1 cellular context compared by ENCODE assay signal in the genomic region with DNA sequence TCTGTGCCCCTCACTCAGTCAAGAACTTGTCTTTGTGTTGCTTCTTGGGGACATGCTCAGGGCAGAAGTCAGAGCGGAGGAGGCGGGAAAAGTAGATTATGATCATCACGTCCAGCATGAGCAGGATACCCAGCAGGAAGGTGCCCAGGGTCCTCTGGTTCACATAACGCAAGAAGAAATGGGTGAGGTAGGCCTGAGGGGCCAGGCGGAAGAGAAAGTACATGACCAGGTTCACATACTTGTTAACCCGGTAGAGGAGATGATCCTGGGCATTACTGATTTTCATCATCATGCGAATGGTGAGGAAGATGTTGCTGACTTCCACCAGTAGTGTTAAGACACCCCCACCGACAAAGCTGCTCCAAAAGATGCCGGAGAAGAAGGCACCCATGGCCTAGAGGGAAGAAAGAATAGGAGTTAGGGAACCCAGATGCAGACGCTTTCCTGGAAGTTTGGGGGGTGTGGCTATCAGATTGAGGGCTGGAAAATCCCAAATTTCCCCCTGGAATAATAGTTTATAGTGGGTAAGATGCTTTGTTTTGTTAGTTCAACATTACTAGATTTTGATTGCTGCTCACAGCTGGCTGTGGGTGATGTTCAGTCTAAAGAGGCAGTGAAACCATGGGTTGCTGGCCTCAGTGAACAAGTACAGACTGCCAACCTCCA.
TF ChIP-seq lines count a peak whose summit lies in the region.

No MANE protein-coding gene starts in this region.

TF ChIP-seq in HCT116, 20 proteins besides CTCF, POLR2A, EP300 and RAD21:
- TF ChIP-seq SIN3A (IDR thresholded peaks at IDR 0.05; ENCODE audit: low read depth) (peak; percentile 47; the same call in 1 of the 2 replicates), SP1 (IDR thresholded peaks at IDR 0.05; ENCODE audit: low read depth) (peak; percentile 30; the same call in 1 of the 2 replicates), JUND (IDR thresholded peaks at IDR 0.05) (peak; percentile 7; the same call in 1 of the 2 replicates), ATF3 (IDR thresholded peaks at IDR 0.05) (no peak)
TF ChIP-seq in HCT116: peak in this region for 3.
